ENCODE assay signal across 22 cellular contexts in the genomic region with DNA sequence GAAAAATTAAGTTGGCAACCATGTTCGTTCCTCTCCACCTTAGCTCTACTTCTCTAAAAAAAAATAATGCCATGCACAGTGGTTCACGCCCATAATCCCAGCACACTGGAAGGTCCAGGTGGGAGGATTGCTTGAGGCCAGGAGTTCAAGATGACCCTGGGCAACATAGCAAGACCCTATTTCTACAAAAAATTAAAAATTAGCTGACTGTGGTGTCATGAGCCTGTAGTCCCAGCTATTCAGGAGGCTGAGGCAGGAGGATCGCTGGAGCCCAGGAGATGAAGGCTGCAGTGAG.
"Had no signal": no experiment of that assay in that cellular context is flagged by ENCODE, and none has a peak within 500 bp of the region (broad histone marks: within the 10 kb centered on the region; RNA-seq: fewer than 3 reads in every experiment).

No MANE protein-coding gene starts in this region.

- H3K27me3 ChIP-seq: dorsolateral prefrontal cortex, heart left ventricle, left lung, spleen, testis, tibial nerve, upper lobe of right lung, vagina had no signal

- H3K4me3 ChIP-seq: dorsolateral prefrontal cortex, heart left ventricle, left lung, lung, psoas muscle, spleen, testis, tibial nerve, upper lobe of right lung, vagina had no signal

- H3K27ac ChIP-seq: left lung, psoas muscle, testis, vagina had no signal

- DNase-seq: cortex of kidney; dorsolateral prefrontal cortex; effector CD8-positive, alpha-beta T cell; heart left ventricle; islet precursor cell; left lung; mesendoderm; naive B cell; psoas muscle; retina; spleen; stimulated activated CD4-positive, alpha-beta T cell treated with anti-CD3 and anti-CD28 coated beads, Interleukin-15, amount 100 ng/mL, for 24 hours; stimulated activated CD4-positive, alpha-beta T cell treated with anti-CD3 and anti-CD28 coated beads, Interleukin-1b, Interleukin-23, amount 100 ng/mL, for 48 hours; stimulated activated CD4-positive, alpha-beta T cell treated with anti-CD3 and anti-CD28 coated beads, Interleukin-4, amount 100 ng/mL, for 24 hours; testis; upper lobe of right lung had no signal

- H3K4me1 Mint-ChIP-seq: naive B cell; stimulated activated memory B cell treated with anti-CD40 and anti-IgM and Interleukin-4, amounts not matched to agents 10 μg/mL and 1 μg/mL and 100 μg/mL, for 72 hours had no signal

- H3K9me3 ChIP-seq: heart left ventricle, left lung, psoas muscle, spleen, testis, tibial nerve, upper lobe of right lung, vagina had no signal

- H3K27ac Mint-ChIP-seq: nephron; stimulated activated memory B cell treated with anti-CD40 and anti-IgM and Interleukin-4, amounts not matched to agents 10 μg/mL and 1 μg/mL and 100 μg/mL, for 72 hours; stimulated activated naive CD8-positive, alpha-beta T cell treated with anti-CD3 and anti-CD28 coated beads, Interleukin-15, Interleukin-2, amounts not matched to agents 100 ng/mL and 50 ng/mL, for 24 hours had no signal

- H3K36me3 Mint-ChIP-seq: naive B cell; stimulated activated memory B cell treated with anti-CD40 and anti-IgM and Interleukin-4, amounts not matched to agents 10 μg/mL and 1 μg/mL and 100 μg/mL, for 72 hours had no signal

- H3K36me3 ChIP-seq: heart left ventricle, left lung, spleen, tibial nerve, upper lobe of right lung, vagina had no signal

- H3K4me3 Mint-ChIP-seq: naive B cell; nephron; stimulated activated memory B cell treated with anti-CD40 and anti-IgM and Interleukin-4, amounts not matched to agents 10 μg/mL and 1 μg/mL and 100 μg/mL, for 72 hours; stimulated activated naive CD8-positive, alpha-beta T cell treated with anti-CD3 and anti-CD28 coated beads, Interleukin-15, Interleukin-2, amounts not matched to agents 100 ng/mL and 50 ng/mL, for 24 hours had no signal

- H3K9me3 Mint-ChIP-seq: nephron; stimulated activated memory B cell treated with anti-CD40 and anti-IgM and Interleukin-4, amounts not matched to agents 10 μg/mL and 1 μg/mL and 100 μg/mL, for 72 hours; stimulated activated naive CD8-positive, alpha-beta T cell treated with anti-CD3 and anti-CD28 coated beads, Interleukin-15, Interleukin-2, amounts not matched to agents 100 ng/mL and 50 ng/mL, for 24 hours had no signal

- H3K27me3 Mint-ChIP-seq: stimulated activated naive CD8-positive, alpha-beta T cell treated with anti-CD3 and anti-CD28 coated beads, Interleukin-15, Interleukin-2, amounts not matched to agents 100 ng/mL and 50 ng/mL, for 24 hours had no signal

- H3K4me1 ChIP-seq: psoas muscle, testis, tibial nerve, upper lobe of right lung, vagina had no signal
